12 cellular contexts compared by ENCODE assay signal in genomic region chr5:154077692-154078091, GRCh38. TPM values are rescaled to one million over a fixed set of nuclear protein-coding genes. Genes with fewer than 3 reads are reported as not detected.
A peak's percentile ranks its signal among the peaks of the same experiment; 100 is the strongest.
DNase-seq lines count a peak whose midpoint lies in the region; ATAC-seq and TF ChIP-seq lines count a peak whose summit lies in the region.
"Had no signal": no experiment of that assay in that cellular context is flagged by ENCODE, and none has a peak within 500 bp of the region (broad histone marks: within the 10 kb centered on the region; RNA-seq: fewer than 3 reads in every experiment).

No MANE protein-coding gene starts in this region.

- DNase-seq in DMS79 treated with DMSO at 0.1 percent for 48 hours (lab: John Stamatoyannopoulos, UW) (peak; percentile 46), DMS79 (lab: John Stamatoyannopoulos, UW) (no peak), RPMI7951 (ENCODE audit: low read depth) (peak; percentile 42), fibroblast of the aortic adventitia (ENCODE audit: low read depth) (peak; percentile 77), retinal pigment epithelial cell (ENCODE audit: low read depth) (peak; percentile 54)
- DNase-seq: 8988T; activated CD8-positive, alpha-beta memory T cell treated with anti-CD3 and anti-CD28 coated beads, Interleukin-2, amount 10 ng/mL, durations not matched to agents 7 days and 5 days; SIG-M5; stimulated activated CD8-positive, alpha-beta memory T cell treated with anti-CD3 and anti-CD28 coated beads, Interleukin-4, amount 100 ng/mL, for 48 hours had no signal

- ATAC-seq in HG03025 (IDR thresholded peaks at IDR 0.05; ENCODE audit: low FRiP score, unreplicated experiment) (no peak), HG03521 (IDR thresholded peaks at IDR 0.05; ENCODE audit: unreplicated experiment) (no peak)
- ATAC-seq in activated CD4-positive, CD25-positive, alpha-beta regulatory T cell treated with anti-CD3 and anti-CD28 coated beads, Interleukin-2, amount 50 U/mL, for 24 hours: no peak
- ATAC-seq: activated CD8-positive, alpha-beta memory T cell treated with anti-CD3 and anti-CD28 coated beads, Interleukin-2, amount 10 ng/mL, durations not matched to agents 7 days and 5 days had no signal

- H3K4me3 ChIP-seq in fibroblast of the aortic adventitia (ENCODE audit: low read depth, low read length) (no peak overlapping the region), retinal pigment epithelial cell (ENCODE audit: low read length) (no peak overlapping the region)

- TF ChIP-seq CTCF in fibroblast of the aortic adventitia (IDR thresholded peaks at IDR 0.05; ENCODE audit: insufficient read depth, low read length) (no peak), retinal pigment epithelial cell (conservative IDR thresholded peaks at IDR 0.05; ENCODE audit: low read depth, low read length) (no peak)

RNA-seq across cellular contexts. Expression of gene MFAP3, which starts 38.9 kb away (rescaled TPM):
- 51.1 and 58.9 TPM in 2 replicates for total RNA-seq in RPMI7951 (2014; rRNA removed; shearing (Covaris generic))
- total RNA-seq in fibroblast of the aortic adventitia (ENCODE audit: low replicate concordance): 13.5 and 75.3 TPM in 2 replicates

RNA-seq across cellular contexts. Expression of gene FAM114A2, which starts 39.0 kb away (rescaled TPM):
- total RNA-seq in RPMI7951 (2014; rRNA removed; shearing (Covaris generic)): 15.2 and 17.4 TPM in 2 replicates
- total RNA-seq in fibroblast of the aortic adventitia (ENCODE audit: low replicate concordance): 34.7 and 39.3 TPM in 2 replicates
